In genomic region chr5:159630545-159630944, GRCh38 we compare ENCODE assay signal across 9 cellular contexts.
"Had no signal": no experiment of that assay in that cellular context is flagged by ENCODE, and none has a peak within 500 bp of the region (broad histone marks: within the 10 kb centered on the region; RNA-seq: fewer than 3 reads in every experiment).

No MANE protein-coding gene starts in this region.

- ATAC-seq: GM23338 had no signal

- H3K4me2 ChIP-seq: GM23338, KMS-11 had no signal

- H3K4me3 ChIP-seq: GM23338 had no signal

- H3K4me3 Mint-ChIP-seq: GM23338, H9, IgD-negative memory B cell had no signal

- H3K9ac ChIP-seq: KMS-11 had no signal

- DNase-seq: H9, HCEC 1CT, KBM-7 had no signal

- FAIRE-seq: H1, H54 had no signal

- H2AFZ ChIP-seq: GM23338 had no signal

- H3K27ac Mint-ChIP-seq: GM23338, H9 had no signal

- H3K27ac ChIP-seq: HL-60, KMS-11 had no signal

- H3K4me1 Mint-ChIP-seq: GM23338, IgD-negative memory B cell had no signal
